Comparison of ENCODE assay signal across 19 cellular contexts in genomic region chr11:64667154-64667745, GRCh38. TPM values are rescaled to one million over a fixed set of nuclear protein-coding genes. Genes with fewer than 3 reads are reported as not detected.
DNase-seq lines count a peak whose midpoint lies in the region; ATAC-seq, FAIRE-seq and TF ChIP-seq lines count a peak whose summit lies in the region.
"Had no signal": no experiment of that assay in that cellular context is flagged by ENCODE, and none has a peak within 500 bp of the region (broad histone marks: within the 10 kb centered on the region; RNA-seq: fewer than 3 reads in every experiment).

No MANE protein-coding gene starts in this region.

- no peaks in the 10 kb centered on the region for H3K79me1 ChIP-seq in neuronal stem cell (ENCODE audit: low read depth, low read length)

- 59% methylated on average over 12 of the region's 22 CpGs for WGBS in HepG2 (ENCODE audit: low lambda C conversion rate)
- WGBS in right lobe of liver (ENCODE audit: insufficient coverage, low coverage, low lambda C conversion rate, missing lambda C conversion rate), result 75% methylated on average over 2 of the region's 22 CpGs
- WGBS in neuronal stem cell (ENCODE audit: extremely low coverage in 2 of 2, insufficient read length in 2 of 2, insufficient replicate concordance in 1 of 2), 2 donors, result no CpG with 5 or more reads among the region's 22 CpGs

- H3K4me1 ChIP-seq in HepG2 (ENCODE audit: insufficient read depth, low read length) (no peaks in the 10 kb centered on the region), right lobe of liver (no peaks in the 10 kb centered on the region), neuronal stem cell (ENCODE audit: control insufficient read depth in 2 of 2, insufficient read depth in 1 of 2, low read depth in 1 of 2, low read length in 2 of 2) (peaks cover 0 to 7% of the 10 kb centered on the region in 2 donors), foreskin keratinocyte (no peaks in the 10 kb centered on the region)

- H3K27me3 ChIP-seq in HepG2 (ENCODE audit: control insufficient read depth in 1 of 2, insufficient read depth in 2 of 2, low read length in 2 of 2), result peaks cover 4 to 54% of the 10 kb centered on the region in 2 experiments; a peak in 4 of 5 replicates
- H3K27me3 ChIP-seq in right lobe of liver, result no peaks in the 10 kb centered on the region
- H3K27me3 ChIP-seq in neuronal stem cell (ENCODE audit: control insufficient read depth in 3 of 3, insufficient read depth in 3 of 3, low read depth in 1 of 3, low read length in 3 of 3), result no peaks in the 10 kb centered on the region
- peaks cover 29% of the 10 kb centered on the region for H3K27me3 ChIP-seq in foreskin keratinocyte
- H3K27me3 ChIP-seq: BLaER1 had no signal

- H3K4ac ChIP-seq in neuronal stem cell (ENCODE audit: low read length), result no peak overlapping the region

- H2AFZ ChIP-seq in HepG2 (ENCODE audit: low read length), result no peak overlapping the region
- no peak overlapping the region for H2AFZ ChIP-seq in neuronal stem cell (ENCODE audit: low read length)

- no peak for TF ChIP-seq EP300 in HepG2 (IDR thresholded peaks at IDR 0.05; ENCODE audit: low read depth in 2 of 2, low read length in 2 of 2)
- no peak for TF ChIP-seq EP300 in HepG2 (CRISPR knock-in tag; IDR thresholded peaks at IDR 0.05; ENCODE audit: borderline replicate concordance)

- intact Hi-C loops in HepG2 (cut with micrococcal nuclease; ENCODE audit: unreplicated experiment) (no loop called here), right lobe of liver (cut with DNase I) (no loop called here)

- no peak for FAIRE-seq in HepG2 (lab: Jason Lieb, UNC)
- FAIRE-seq: HTR-8/SVneo had no signal

- peak overlapping the region; percentile 62 for H3K18ac ChIP-seq in neuronal stem cell (ENCODE audit: low read length)

- peak overlapping the region; percentile 35 for H3K23ac ChIP-seq in neuronal stem cell (ENCODE audit: low read depth, low read length, poor library complexity)

- no peaks in the 10 kb centered on the region for H3K9me3 Mint-ChIP-seq in endothelial cell (ENCODE audit: unreplicated experiment)
- H3K9me3 Mint-ChIP-seq: CD4-positive, alpha-beta memory T cell; H9; IgD-negative memory B cell had no signal

- peaks cover 8% of the 10 kb centered on the region for H3K36me3 Mint-ChIP-seq in endothelial cell (ENCODE audit: low read depth, unreplicated experiment)
- H3K36me3 Mint-ChIP-seq: CD14-positive monocyte; CD4-positive, alpha-beta memory T cell had no signal

- TF ChIP-seq RAD21 in HepG2 (CRISPR knock-in tag; IDR thresholded peaks at IDR 0.05), result no peak

- H2BK12ac ChIP-seq in neuronal stem cell (ENCODE audit: low read length), result peak overlapping the region; percentile 59

- H3K36me3 ChIP-seq in HepG2 (replicated peaks in 1 of 2; ENCODE audit: control insufficient read depth in 1 of 2, insufficient read depth in 2 of 2, low read length in 2 of 2) (no peaks in the 10 kb centered on the region), right lobe of liver (no peaks in the 10 kb centered on the region), neuronal stem cell (replicated peaks in 1 of 2; ENCODE audit: control insufficient read depth in 2 of 2, insufficient read depth in 2 of 2, low read length in 2 of 2) (no peaks in the 10 kb centered on the region)
- H3K36me3 ChIP-seq: BLaER1 had no signal

- H3K27ac Mint-ChIP-seq in endothelial cell (ENCODE audit: unreplicated experiment), result no peak overlapping the region
- H3K27ac Mint-ChIP-seq: CD14-positive monocyte, H9 had no signal

- no peak overlapping the region for H4K91ac ChIP-seq in neuronal stem cell (ENCODE audit: low read depth, low read length, poor library complexity)

- no peak overlapping the region for H3K9ac ChIP-seq in HepG2 (ENCODE audit: insufficient read depth, low read depth, low read length)
- no peak overlapping the region for H3K9ac ChIP-seq in neuronal stem cell (ENCODE audit: low read depth, low read length, poor library complexity)
- H3K9ac ChIP-seq: BLaER1 had no signal

- ATAC-seq in HepG2 (no peak), right lobe of liver (no peak), GM18909 (IDR thresholded peaks at IDR 0.05; ENCODE audit: poor library complexity, unreplicated experiment) (no peak), foreskin keratinocyte (no peak)

- CTCF ChIA-PET in HepG2 (lab: Yijun Ruan, JAX; ENCODE audit: low intra/inter-chr PET ratio, low total read pairs), result no interaction called here

- H3K27ac ChIP-seq in HepG2 (ENCODE audit: extremely low read length, insufficient read depth, low read length) (no peak overlapping the region), right lobe of liver (no peak overlapping the region), neuronal stem cell (replicated peaks; ENCODE audit: low read length) (no peak overlapping the region), foreskin keratinocyte (no peak overlapping the region)
- H3K27ac ChIP-seq: BLaER1 had no signal

- no peak overlapping the region for H3K14ac ChIP-seq in neuronal stem cell (ENCODE audit: low read length)

- H3K4me3 ChIP-seq in HepG2 (replicated peaks in 1 of 3; ENCODE audit: insufficient read depth in 1 of 3, low read depth in 2 of 3, low read length in 3 of 3), result no peak overlapping the region
- no peak overlapping the region for H3K4me3 ChIP-seq in right lobe of liver
- H3K4me3 ChIP-seq in neuronal stem cell (ENCODE audit: low read length in 2 of 2), result peak overlapping the region in 1 of 2 donors; percentile 18
- H3K4me3 ChIP-seq: BLaER1 had no signal

- H3K27me3 Mint-ChIP-seq in endothelial cell (ENCODE audit: unreplicated experiment), result peaks cover 4% of the 10 kb centered on the region

- H2BK15ac ChIP-seq in neuronal stem cell (ENCODE audit: low read length), result no peak overlapping the region

- POLR2A ChIA-PET in HepG2 (lab: Yijun Ruan, JAX), result no interaction called here

- no peak overlapping the region for H2BK120ac ChIP-seq in neuronal stem cell (ENCODE audit: low read depth, low read length)

- H3K4me1 Mint-ChIP-seq in endothelial cell (ENCODE audit: unreplicated experiment), result peaks cover 5% of the 10 kb centered on the region
- H3K4me1 Mint-ChIP-seq: CD4-positive, alpha-beta memory T cell had no signal

- no peaks in the 10 kb centered on the region for H3K79me2 ChIP-seq in HepG2 (ENCODE audit: insufficient read depth, low read length)

- no peak overlapping the region for H4K8ac ChIP-seq in neuronal stem cell (ENCODE audit: low read depth, low read length)

- in situ Hi-C loops in HepG2 (cut with HindIII; ENCODE audit: extremely low pct_ligation_motif_present, low pct_unique_long_range_greater_than_20kb), result no loop called here

- peak overlapping the region; percentile 66 for H3K4me3 Mint-ChIP-seq in endothelial cell (ENCODE audit: unreplicated experiment)
- H3K4me3 Mint-ChIP-seq: CD14-positive monocyte; CD4-positive, alpha-beta memory T cell; H9 had no signal

- no peak overlapping the region for H2AK5ac ChIP-seq in neuronal stem cell (ENCODE audit: low read depth, low read length)

- H2BK5ac ChIP-seq in neuronal stem cell (ENCODE audit: low read length), result no peak overlapping the region

- DNase-seq in HepG2 (ENCODE audit: low spot score) (no peak), right lobe of liver (no peak), endothelial cell (ENCODE audit: low spot score) (no peak), neuronal stem cell (ENCODE audit: low spot score) (no peak), NCI-H526 (lab: John Stamatoyannopoulos, UW) (no peak), foreskin keratinocyte (no peak)
- DNase-seq: 8988T; CD4-positive, alpha-beta memory T cell; DMS153; DMS79; GDM1; GOT3; H9 had no signal

- H3K9me3 ChIP-seq in HepG2 (ENCODE audit: low read length), result no peaks in the 10 kb centered on the region
- no peaks in the 10 kb centered on the region for H3K9me3 ChIP-seq in right lobe of liver
- no peaks in the 10 kb centered on the region for H3K9me3 ChIP-seq in neuronal stem cell (replicated peaks in 1 of 2; ENCODE audit: control insufficient read depth in 2 of 2, insufficient read depth in 1 of 2, low read depth in 1 of 2, low read length in 2 of 2)
- H3K9me3 ChIP-seq: BLaER1 had no signal

- no peaks in the 10 kb centered on the region for H4K20me1 ChIP-seq in HepG2 (ENCODE audit: insufficient read depth, low read length)
- H4K20me1 ChIP-seq: BLaER1 had no signal

- TF ChIP-seq CTCF in HepG2 (CRISPR knock-in tag; IDR thresholded peaks at IDR 0.05) (no peak), right lobe of liver (IDR thresholded peaks at IDR 0.05) (no peak), endothelial cell (IDR thresholded peaks at IDR 0.05; ENCODE audit: unreplicated experiment) (no peak), foreskin keratinocyte (conservative IDR thresholded peaks at IDR 0.05) (no peak)

- no TSS peak for BruUV-seq in HepG2 (replicated peaks; lab: Mats Ljungman, UMichigan)

- H3K4me2 ChIP-seq in HepG2 (ENCODE audit: low read depth, low read length) (no peak overlapping the region), neuronal stem cell (ENCODE audit: insufficient read depth, low read length, poor library complexity, severe bottlenecking) (no peak overlapping the region)
- H3K4me2 ChIP-seq: BLaER1 had no signal

- TF ChIP-seq POLR2A in HepG2 (IDR thresholded peaks at IDR 0.05; ENCODE audit: insufficient read depth in 1 of 2, low read depth in 2 of 2, low read length in 2 of 2), result no peak
- TF ChIP-seq POLR2A in right lobe of liver (IDR thresholded peaks at IDR 0.05), result no peak

RNA-seq across cellular contexts. Expression of gene NRXN2, which starts 55.7 kb away (rescaled TPM):
- total RNA-seq in HepG2 (2016; rRNA removed; fragmentation: Illumina TruSeq; extraction: Trizol) (not detected in 2 replicates), right lobe of liver (1 to 10 TPM; 1.6 to 7.7 (median 2.3) TPM), endothelial cell (ENCODE audit: unreplicated experiment) (11.5 TPM), foreskin keratinocyte (not detected in 2 replicates)
- total RNA-seq in HepG2 (2016; cell fraction: cytosol; rRNA removed; fragmentation: Illumina TruSeq; extraction: Trizol; ENCODE audit: low read depth), result not detected in 2 replicates
- not detected in 2 replicates for total RNA-seq in HepG2 (2016; cell fraction: insoluble cytoplasmic fraction; rRNA removed; fragmentation: Illumina TruSeq; extraction: Trizol)
- total RNA-seq in HepG2 (2016; cell fraction: membrane; rRNA removed; fragmentation: Illumina TruSeq; extraction: Trizol), result not detected in 2 replicates
- not detected in 2 replicates for total RNA-seq in HepG2 (2016; cell fraction: nucleus; rRNA removed; fragmentation: Illumina TruSeq; extraction: Trizol)
- polyA plus RNA-seq in HepG2 (2011; rRNA removed) (0.03 TPM in 1 of 2 replicates, not detected in the other), foreskin keratinocyte (not detected in 2 replicates)
- 0.08 and 0.14 TPM in 2 replicates for polyA plus RNA-seq in HepG2 (2011; cell fraction: cytosol; rRNA removed)
- polyA plus RNA-seq in HepG2 (2011; cell fraction: nucleus; rRNA removed), result 0.13 TPM in 1 of 2 replicates, not detected in the other
- 0.32 and 0.42 TPM in 2 replicates for polyA plus RNA-seq in HepG2 (2012)
- not detected in 2 replicates for polyA plus RNA-seq in HepG2 (2016; cell fraction: cytosol; fragmentation: Illumina TruSeq; extraction: Trizol; ENCODE audit: low read depth)
- polyA plus RNA-seq in HepG2 (2016; cell fraction: insoluble cytoplasmic fraction; fragmentation: Illumina TruSeq; extraction: Trizol; ENCODE audit: low read depth), result 0.07 TPM in 1 of 2 replicates, not detected in the other
- not detected in 2 replicates for polyA plus RNA-seq in HepG2 (2016; cell fraction: membrane; fragmentation: Illumina TruSeq; extraction: Trizol; ENCODE audit: low read depth)
- polyA plus RNA-seq in HepG2 (2016; cell fraction: nucleus; fragmentation: Illumina TruSeq; extraction: Trizol; ENCODE audit: insufficient read depth, low read depth), result not detected in 2 replicates
- polyA minus RNA-seq in HepG2 (2011; rRNA and poly(A)+ RNA removed; ENCODE audit: low replicate concordance), result 1.9 TPM in 1 of 2 replicates, not detected in the other
- not detected in 2 replicates for polyA minus RNA-seq in HepG2 (2011; cell fraction: cytosol; rRNA and poly(A)+ RNA removed)
- not detected in 2 replicates for polyA minus RNA-seq in HepG2 (2011; cell fraction: nucleus; rRNA and poly(A)+ RNA removed)
- 33.3 TPM for polyA plus RNA-seq in neuronal stem cell (2013, experiment 1 of 2)
- 33.6 TPM for polyA plus RNA-seq in neuronal stem cell (2013, experiment 2 of 2)
- polyA plus RNA-seq: AG04450; CD14-positive monocyte; CD4-positive, alpha-beta memory T cell; IgD-negative memory B cell had no signal
